ENCODE assay signal across 8 cellular contexts in genomic region chr17:44065668-44066203, GRCh38. TPM values are rescaled to one million over a fixed set of nuclear protein-coding genes. Genes with fewer than 3 reads are reported as not detected.
DNase-seq lines count a peak whose midpoint lies in the region; ATAC-seq, FAIRE-seq and TF ChIP-seq lines count a peak whose summit lies in the region.

No MANE protein-coding gene starts in this region.

- no peak for FAIRE-seq in pancreas (lab: Jason Lieb, UNC)

- H3K27me3 ChIP-seq in HL-60 (ENCODE audit: insufficient read depth, poor library complexity, severe bottlenecking) (no peaks in the 10 kb centered on the region), WERI-Rb-1 (ENCODE audit: insufficient read depth, low read depth, severe bottlenecking) (no peaks in the 10 kb centered on the region), pancreas (no peaks in the 10 kb centered on the region)

- H3K4me1 ChIP-seq in pancreas: peaks cover 4 to 12% (median 10%) of the 10 kb centered on the region in 3 donors

- 0 to 2% methylated on average over 9 of the region's 9 CpGs for WGBS in pancreas, 2 donors

- H3K36me3 ChIP-seq in WERI-Rb-1 (peaks cover 45% of the 10 kb centered on the region), pancreas (peaks cover 0 to 4% (median 0%) of the 10 kb centered on the region in 3 donors)

- peak in 1 of 2 experiments; percentile 19 for DNase-seq in HL-60 (ENCODE audit: low read depth in 1 of 2, low spot score in 1 of 2)
- no peak for DNase-seq in WERI-Rb-1
- no peak for DNase-seq in pancreas
- DNase-seq in activated gamma-delta T cell treated with Interleukin-2 at 50 U/mL for 16 hours: no peak

- intact Hi-C loops in pancreas (cut with DNase I): no loop called here

- H3K9me3 ChIP-seq in WERI-Rb-1 (ENCODE audit: severe bottlenecking) (no peaks in the 10 kb centered on the region), pancreas (no peaks in the 10 kb centered on the region)

- H3K4me3 ChIP-seq in HL-60 (replicated peaks; ENCODE audit: insufficient read depth, low read length) (peak overlapping the region; percentile 95), WERI-Rb-1 (ENCODE audit: low read depth, low read length) (peak overlapping the region; percentile 88), pancreas (peak overlapping the region; percentile 51 to 69 (median 60))

- H3K27ac ChIP-seq in HL-60 (replicated peaks) (peak overlapping the region; percentile 96), WERI-Rb-1 (peak overlapping the region; percentile 99), pancreas (peak overlapping the region; percentile 76 to 93 (median 85))

- no peak for TF ChIP-seq CTCF in HL-60 (IDR thresholded peaks at IDR 0.05; ENCODE audit: insufficient read depth, low read length)
- no peak for TF ChIP-seq CTCF in WERI-Rb-1 (IDR thresholded peaks at IDR 0.05; ENCODE audit: low read depth, low read length)
- no peak for TF ChIP-seq CTCF in pancreas (IDR thresholded peaks at IDR 0.05)

- ATAC-seq in esophagus mucosa (peak; percentile 4), pancreas (no peak), HG02884 (IDR thresholded peaks at IDR 0.05; ENCODE audit: unreplicated experiment) (no peak), GM19035 (IDR thresholded peaks at IDR 0.05; ENCODE audit: unreplicated experiment) (no peak)
- ATAC-seq in activated CD4-positive, CD25-positive, alpha-beta regulatory T cell treated with anti-CD3 and anti-CD28 coated beads, Interleukin-2, amount 50 U/mL, for 24 hours: no peak

RNA-seq across cellular contexts. Expression of gene LSM12, which starts 0.7 kb away (rescaled TPM):
- 41.8 TPM for total RNA-seq in esophagus mucosa
- total RNA-seq in pancreas: 10 to 100 TPM; 19.0 to 29.6 (median 25.7) TPM
- polyA plus RNA-seq in pancreas: 10 to 100 TPM; 14.5 to 21.3 TPM

RNA-seq across cellular contexts. Expression of gene G6PC3, which starts 4.8 kb away (rescaled TPM):
- total RNA-seq in esophagus mucosa (24.0 TPM), pancreas (10 to 100 TPM in 5 of 6 donors, 1 to 10 TPM in 1; 9.1 to 28.0 (median 24.0) TPM)
- 10 to 100 TPM; 48.3 to 54.2 TPM for polyA plus RNA-seq in pancreas

RNA-seq across cellular contexts. Expression of gene TMEM101, which starts 51.0 kb away (rescaled TPM):
- 23.2 TPM for total RNA-seq in esophagus mucosa
- total RNA-seq in pancreas: 10 to 100 TPM; 14.4 to 22.7 (median 20.3) TPM
- 10 to 100 TPM; 16.4 to 20.2 TPM for polyA plus RNA-seq in pancreas

RNA-seq across cellular contexts. Expression of gene HDAC5, which starts 57.7 kb away (rescaled TPM):
- total RNA-seq in esophagus mucosa (32.0 TPM), pancreas (10 to 100 TPM; 10.9 to 32.1 (median 16.1) TPM)
- polyA plus RNA-seq in pancreas: 10 to 100 TPM; 25.8 to 38.1 TPM
